Comparison of ENCODE assay signal across 20 cellular contexts in genomic region chr2:29782087-29782486, GRCh38.
"Had no signal": no experiment of that assay in that cellular context is flagged by ENCODE, and none has a peak within 500 bp of the region (broad histone marks: within the 10 kb centered on the region; RNA-seq: fewer than 3 reads in every experiment).

No MANE protein-coding gene starts in this region.

- H3K27ac ChIP-seq: HL-60, SJSA1, SK-N-MC had no signal

- H3K9me3 ChIP-seq: SJSA1 had no signal

- H3K4me1 ChIP-seq: SJSA1 had no signal

- H3K36me3 ChIP-seq: SJSA1 had no signal

- H3K4me3 ChIP-seq: SJSA1, SK-N-MC had no signal

- DNase-seq: KBM-7, MV-4-11, NCI-H1048, NCI-H1105, NCI-H1436 treated with DMSO at 0.1 percent for 48 hours, NCI-H1694, NCI-H187 treated with DMSO at 0.1 percent for 48 hours, NCI-H2029 treated with DMSO at 0.1 percent for 48 hours, NCI-H2171 treated with DMSO at 0.1 percent for 48 hours, NCI-H345, NCI-H446 treated with DMSO at 0.1 percent for 48 hours, NCI-H510A treated with DMSO at 0.1 percent for 48 hours, NCI-H526, Right ventricle myocardium superior, RPMI8226, SIG-M5, T-helper 1 cell had no signal
